ENCODE assay signal across 24 cellular contexts in genomic region chr3:114052216-114052615, GRCh38.
"Had no signal": no experiment of that assay in that cellular context is flagged by ENCODE, and none has a peak within 500 bp of the region (broad histone marks: within the 10 kb centered on the region; RNA-seq: fewer than 3 reads in every experiment).

No MANE protein-coding gene starts in this region.

- H3K9me3 Mint-ChIP-seq: activated CD8-positive, alpha-beta T cell treated with anti-CD3 and anti-CD28 coated beads for 36 hours; activated naive CD8-positive, alpha-beta T cell treated with anti-CD3 and anti-CD28 coated beads, Interleukin-2, amount 10 ng/mL, durations not matched to agents 7 days and 5 days; activated T-cell treated with anti-CD3 and anti-CD28 coated beads, Interleukin-2, amount 50 U/mL, for 72 hours had no signal

- H3K4me3 ChIP-seq: adrenal gland, Peyer's patch, SJCRH30 had no signal

- ATAC-seq: activated CD4-positive, alpha-beta T cell treated with anti-CD3 and anti-CD28 coated beads for 36 hours; activated CD8-positive, alpha-beta T cell treated with anti-CD3 and anti-CD28 coated beads for 36 hours; activated T-cell treated with anti-CD3 and anti-CD28 coated beads, Interleukin-2, amount 50 U/mL, for 72 hours had no signal

- H3K4me2 ChIP-seq: SK-N-SH had no signal

- H3K27me3 Mint-ChIP-seq: activated CD4-positive, alpha-beta T cell treated with anti-CD3 and anti-CD28 coated beads for 36 hours; activated CD8-positive, alpha-beta T cell treated with anti-CD3 and anti-CD28 coated beads for 36 hours; activated naive CD8-positive, alpha-beta T cell treated with anti-CD3 and anti-CD28 coated beads, Interleukin-2, amount 10 ng/mL, durations not matched to agents 7 days and 5 days had no signal

- H3K9me3 ChIP-seq: adrenal gland, Peyer's patch, SJCRH30, SK-N-SH had no signal

- H3K36me3 Mint-ChIP-seq: activated naive CD8-positive, alpha-beta T cell treated with anti-CD3 and anti-CD28 coated beads, Interleukin-2, amount 10 ng/mL, durations not matched to agents 7 days and 5 days had no signal

- H3K27ac Mint-ChIP-seq: activated CD4-positive, alpha-beta T cell treated with anti-CD3 and anti-CD28 coated beads for 36 hours; activated CD8-positive, alpha-beta T cell treated with anti-CD3 and anti-CD28 coated beads for 36 hours; activated naive CD8-positive, alpha-beta T cell treated with anti-CD3 and anti-CD28 coated beads, Interleukin-2, amount 10 ng/mL, durations not matched to agents 7 days and 5 days; activated T-cell treated with anti-CD3 and anti-CD28 coated beads, Interleukin-2, amount 50 U/mL, for 72 hours had no signal

- H3K4me1 ChIP-seq: Peyer's patch, SJCRH30 had no signal

- H3K9me2 ChIP-seq: SK-N-SH had no signal

- H3K36me3 ChIP-seq: adrenal gland, Peyer's patch, SJCRH30, WERI-Rb-1 had no signal

- H3K9ac ChIP-seq: SK-N-SH had no signal

- H3K27ac ChIP-seq: adrenal gland, Peyer's patch, RWPE1, SJCRH30, WERI-Rb-1 had no signal

- H3K4me3 Mint-ChIP-seq: activated CD4-positive, alpha-beta T cell treated with anti-CD3 and anti-CD28 coated beads for 36 hours; activated CD8-positive, alpha-beta T cell treated with anti-CD3 and anti-CD28 coated beads for 36 hours; activated naive CD8-positive, alpha-beta T cell treated with anti-CD3 and anti-CD28 coated beads, Interleukin-2, amount 10 ng/mL, durations not matched to agents 7 days and 5 days; activated T-cell treated with anti-CD3 and anti-CD28 coated beads, Interleukin-2, amount 50 U/mL, for 72 hours had no signal

- DNase-seq: activated CD4-positive, alpha-beta T cell treated with anti-CD3 and anti-CD28 coated beads for 36 hours; activated CD8-positive, alpha-beta memory T cell treated with anti-CD3 and anti-CD28 coated beads, Interleukin-2, amount 50 U/mL, for 4 hours; activated CD8-positive, alpha-beta T cell treated with anti-CD3 and anti-CD28 coated beads for 36 hours; activated naive CD4-positive, alpha-beta T cell treated with anti-CD3 and anti-CD28 coated beads, Interleukin-2, amount 50 U/mL, for 16 hours; activated naive CD8-positive, alpha-beta T cell treated with anti-CD3 and anti-CD28 coated beads, Interleukin-2, amount 10 ng/mL, durations not matched to agents 7 days and 5 days; activated T-cell treated with anti-CD3 and anti-CD28 coated beads, Interleukin-2, amount 50 U/mL, for 72 hours; adrenal gland; anterior cingulate cortex; MV-4-11; NCI-H1092 treated with DMSO at 0.1 percent for 48 hours; NCI-H1417 treated with DMSO at 0.1 percent for 48 hours; NCI-H1694 treated with DMSO at 0.1 percent for 48 hours; NCI-H2029 treated with DMSO at 0.1 percent for 48 hours; NCI-H345; NCI-H510A treated with DMSO at 0.1 percent for 48 hours; NCI-H69; NK-92 treated with Interleukin-12 subunit alpha and Interleukin-12 subunit beta, amount 100 ng/mL, for 24 hours; Peyer's patch; Right ventricle myocardium superior; SJCRH30; SK-N-SH; T-helper 1 cell; WERI-Rb-1 had no signal

- H3K27me3 ChIP-seq: adrenal gland, Peyer's patch, SJCRH30 had no signal
